Comparison of ENCODE assay signal across 1 cellular context in the genomic region with DNA sequence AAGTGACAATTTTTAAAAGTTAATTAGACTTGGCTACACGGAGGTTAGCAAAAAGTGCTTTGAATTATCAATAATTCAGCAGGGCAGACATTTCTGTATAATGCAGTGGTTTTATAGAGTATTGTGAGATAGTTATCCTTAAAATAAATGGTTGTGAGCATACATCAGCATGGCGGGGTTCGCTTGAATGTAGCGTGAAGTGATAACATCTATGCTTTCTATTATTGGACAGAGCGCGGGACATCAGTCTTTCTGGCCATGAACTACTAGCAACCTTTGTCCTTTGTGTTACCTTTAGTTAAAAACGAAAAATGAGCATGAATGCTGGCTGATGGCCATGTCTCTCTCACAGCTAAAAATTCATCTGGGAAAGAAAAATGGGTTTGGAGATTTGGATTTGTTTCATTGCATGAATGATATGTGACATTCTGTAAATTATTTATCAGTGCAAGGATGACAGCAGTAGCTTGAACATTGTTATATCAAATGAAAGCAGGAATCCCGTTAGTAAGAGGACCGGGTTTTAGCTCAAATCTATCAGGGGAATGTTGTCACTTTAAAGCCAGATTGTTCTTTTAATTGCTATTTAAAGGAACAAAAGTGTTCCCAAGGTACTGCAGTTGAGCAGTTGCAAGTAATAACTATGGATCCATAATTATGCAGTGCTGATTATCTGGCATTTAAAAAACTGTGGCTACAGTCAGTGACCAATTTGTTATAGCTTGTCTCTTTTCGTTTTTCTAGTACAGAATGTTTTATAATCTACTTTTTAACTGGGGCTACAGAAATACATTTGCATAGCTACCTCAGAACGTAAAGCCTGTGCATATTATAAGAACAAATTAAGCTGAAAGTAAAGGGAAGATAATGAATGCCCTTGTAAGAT.
TF ChIP-seq lines count a peak whose summit lies in the region.

No MANE protein-coding gene starts in this region.

TF ChIP-seq in SK-N-SH treated with all-trans-retinoic acid at 6 μM for 48 hours, 23 proteins besides CTCF, POLR2A, EP300 and RAD21 (continued from another document):
- TF ChIP-seq, protein P1, sequence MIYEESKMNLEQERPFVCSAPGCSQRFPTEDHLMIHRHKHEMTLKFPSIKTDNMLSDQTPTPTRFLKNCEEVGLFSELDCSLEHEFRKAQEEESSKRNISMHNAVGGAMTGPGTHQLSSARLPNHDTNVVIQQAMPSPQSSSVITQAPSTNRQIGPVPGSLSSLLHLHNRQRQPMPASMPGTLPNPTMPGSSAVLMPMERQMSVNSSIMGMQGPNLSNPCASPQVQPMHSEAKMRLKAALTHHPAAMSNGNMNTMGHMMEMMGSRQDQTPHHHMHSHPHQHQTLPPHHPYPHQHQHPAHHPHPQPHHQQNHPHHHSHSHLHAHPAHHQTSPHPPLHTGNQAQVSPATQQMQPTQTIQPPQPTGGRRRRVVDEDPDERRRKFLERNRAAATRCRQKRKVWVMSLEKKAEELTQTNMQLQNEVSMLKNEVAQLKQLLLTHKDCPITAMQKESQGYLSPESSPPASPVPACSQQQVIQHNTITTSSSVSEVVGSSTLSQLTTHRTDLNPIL (CRISPR knock-in tag; IDR thresholded peaks at IDR 0.05; ENCODE audit: low read depth), result no peak
- TF ChIP-seq ZC3H10 (CRISPR knock-in tag; IDR thresholded peaks at IDR 0.05) (no peak), PPARA (CRISPR knock-in tag; IDR thresholded peaks at IDR 0.05; ENCODE audit: borderline replicate concordance) (peak; percentile 54; the same call in 1 of the 2 replicates), ZFP30 (CRISPR knock-in tag; IDR thresholded peaks at IDR 0.05) (no peak), ZNF8 (CRISPR knock-in tag; IDR thresholded peaks at IDR 0.05) (peak; percentile 9; the same call in 1 of the 2 replicates), OSR1 (CRISPR knock-in tag; IDR thresholded peaks at IDR 0.05) (no peak), ZFP3 (CRISPR knock-in tag; IDR thresholded peaks at IDR 0.05) (peak; percentile 69; the same call in 1 of the 2 replicates), RARB (CRISPR knock-in tag; IDR thresholded peaks at IDR 0.05) (peak; percentile 42; the same call in 1 of the 2 replicates), ESRRG (CRISPR knock-in tag; IDR thresholded peaks at IDR 0.05) (no peak), CSDC2 (CRISPR knock-in tag; IDR thresholded peaks at IDR 0.05) (no peak), SNAI2 (CRISPR knock-in tag; IDR thresholded peaks at IDR 0.05) (0 out of 2 replicates have a peak, but pooled peaks have one; percentile 32), TCF4 (CRISPR knock-in tag; IDR thresholded peaks at IDR 0.05; ENCODE audit: borderline replicate concordance) (no peak; the same call in 1 of the 2 replicates), TOX (CRISPR knock-in tag; IDR thresholded peaks at IDR 0.05; ENCODE audit: borderline replicate concordance) (no peak; the same call in 1 of the 2 replicates), ZNF70 (CRISPR knock-in tag; IDR thresholded peaks at IDR 0.05) (peak; percentile 65; the same call in 1 of the 2 replicates), GLIS3 (CRISPR knock-in tag; IDR thresholded peaks at IDR 0.05) (no peak), BACH2 (CRISPR knock-in tag; IDR thresholded peaks at IDR 0.05; ENCODE audit: borderline replicate concordance) (peak; percentile 36; the same call in 1 of the 2 replicates), ISL1 (CRISPR knock-in tag; IDR thresholded peaks at IDR 0.05) (peak; percentile 79)
- TF ChIP-seq, protein P2, sequence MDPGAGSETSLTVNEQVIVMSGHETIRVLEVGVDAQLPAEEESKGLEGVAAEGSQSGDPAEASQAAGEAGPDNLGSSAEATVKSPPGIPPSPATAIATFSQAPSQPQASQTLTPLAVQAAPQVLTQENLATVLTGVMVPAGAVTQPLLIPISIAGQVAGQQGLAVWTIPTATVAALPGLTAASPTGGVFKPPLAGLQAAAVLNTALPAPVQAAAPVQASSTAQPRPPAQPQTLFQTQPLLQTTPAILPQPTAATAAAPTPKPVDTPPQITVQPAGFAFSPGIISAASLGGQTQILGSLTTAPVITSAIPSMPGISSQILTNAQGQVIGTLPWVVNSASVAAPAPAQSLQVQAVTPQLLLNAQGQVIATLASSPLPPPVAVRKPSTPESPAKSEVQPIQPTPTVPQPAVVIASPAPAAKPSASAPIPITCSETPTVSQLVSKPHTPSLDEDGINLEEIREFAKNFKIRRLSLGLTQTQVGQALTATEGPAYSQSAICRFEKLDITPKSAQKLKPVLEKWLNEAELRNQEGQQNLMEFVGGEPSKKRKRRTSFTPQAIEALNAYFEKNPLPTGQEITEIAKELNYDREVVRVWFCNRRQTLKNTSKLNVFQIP (CRISPR knock-in tag; IDR thresholded peaks at IDR 0.05; ENCODE audit: borderline replicate concordance, low read depth), result peak; percentile 53; the same call in 1 of the 2 replicates
- TF ChIP-seq, protein P3, sequence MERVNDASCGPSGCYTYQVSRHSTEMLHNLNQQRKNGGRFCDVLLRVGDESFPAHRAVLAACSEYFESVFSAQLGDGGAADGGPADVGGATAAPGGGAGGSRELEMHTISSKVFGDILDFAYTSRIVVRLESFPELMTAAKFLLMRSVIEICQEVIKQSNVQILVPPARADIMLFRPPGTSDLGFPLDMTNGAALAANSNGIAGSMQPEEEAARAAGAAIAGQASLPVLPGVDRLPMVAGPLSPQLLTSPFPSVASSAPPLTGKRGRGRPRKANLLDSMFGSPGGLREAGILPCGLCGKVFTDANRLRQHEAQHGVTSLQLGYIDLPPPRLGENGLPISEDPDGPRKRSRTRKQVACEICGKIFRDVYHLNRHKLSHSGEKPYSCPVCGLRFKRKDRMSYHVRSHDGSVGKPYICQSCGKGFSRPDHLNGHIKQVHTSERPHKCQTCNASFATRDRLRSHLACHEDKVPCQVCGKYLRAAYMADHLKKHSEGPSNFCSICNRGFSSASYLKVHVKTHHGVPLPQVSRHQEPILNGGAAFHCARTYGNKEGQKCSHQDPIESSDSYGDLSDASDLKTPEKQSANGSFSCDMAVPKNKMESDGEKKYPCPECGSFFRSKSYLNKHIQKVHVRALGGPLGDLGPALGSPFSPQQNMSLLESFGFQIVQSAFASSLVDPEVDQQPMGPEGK (CRISPR knock-in tag; IDR thresholded peaks at IDR 0.05; ENCODE audit: borderline replicate concordance), result 0 out of 2 replicates have a peak, but pooled peaks have one; percentile 33
- TF ChIP-seq, protein P4, sequence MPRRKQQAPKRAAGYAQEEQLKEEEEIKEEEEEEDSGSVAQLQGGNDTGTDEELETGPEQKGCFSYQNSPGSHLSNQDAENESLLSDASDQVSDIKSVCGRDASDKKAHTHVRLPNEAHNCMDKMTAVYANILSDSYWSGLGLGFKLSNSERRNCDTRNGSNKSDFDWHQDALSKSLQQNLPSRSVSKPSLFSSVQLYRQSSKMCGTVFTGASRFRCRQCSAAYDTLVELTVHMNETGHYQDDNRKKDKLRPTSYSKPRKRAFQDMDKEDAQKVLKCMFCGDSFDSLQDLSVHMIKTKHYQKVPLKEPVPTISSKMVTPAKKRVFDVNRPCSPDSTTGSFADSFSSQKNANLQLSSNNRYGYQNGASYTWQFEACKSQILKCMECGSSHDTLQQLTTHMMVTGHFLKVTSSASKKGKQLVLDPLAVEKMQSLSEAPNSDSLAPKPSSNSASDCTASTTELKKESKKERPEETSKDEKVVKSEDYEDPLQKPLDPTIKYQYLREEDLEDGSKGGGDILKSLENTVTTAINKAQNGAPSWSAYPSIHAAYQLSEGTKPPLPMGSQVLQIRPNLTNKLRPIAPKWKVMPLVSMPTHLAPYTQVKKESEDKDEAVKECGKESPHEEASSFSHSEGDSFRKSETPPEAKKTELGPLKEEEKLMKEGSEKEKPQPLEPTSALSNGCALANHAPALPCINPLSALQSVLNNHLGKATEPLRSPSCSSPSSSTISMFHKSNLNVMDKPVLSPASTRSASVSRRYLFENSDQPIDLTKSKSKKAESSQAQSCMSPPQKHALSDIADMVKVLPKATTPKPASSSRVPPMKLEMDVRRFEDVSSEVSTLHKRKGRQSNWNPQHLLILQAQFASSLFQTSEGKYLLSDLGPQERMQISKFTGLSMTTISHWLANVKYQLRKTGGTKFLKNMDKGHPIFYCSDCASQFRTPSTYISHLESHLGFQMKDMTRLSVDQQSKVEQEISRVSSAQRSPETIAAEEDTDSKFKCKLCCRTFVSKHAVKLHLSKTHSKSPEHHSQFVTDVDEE (CRISPR knock-in tag; IDR thresholded peaks at IDR 0.05), result peak; percentile 92; the same call in 1 of the 2 replicates
